In genomic region chr19:1674293-1674679, GRCh38 we compare ENCODE assay signal across 21 cellular contexts. TPM values are rescaled to one million over a fixed set of nuclear protein-coding genes. Genes with fewer than 3 reads are reported as not detected.
DNase-seq lines count a peak whose midpoint lies in the region; ATAC-seq and TF ChIP-seq lines count a peak whose summit lies in the region.
"Had no signal": no experiment of that assay in that cellular context is flagged by ENCODE, and none has a peak within 500 bp of the region (broad histone marks: within the 10 kb centered on the region; RNA-seq: fewer than 3 reads in every experiment).

No MANE protein-coding gene starts in this region.

- H3K4me3 Mint-ChIP-seq in nephron progenitor cell, result no peak overlapping the region
- H3K4me3 Mint-ChIP-seq: CD4-positive, CD25-positive, alpha-beta regulatory T cell; GM23338 had no signal

- no peaks in the 10 kb centered on the region for H3K79me2 ChIP-seq in SK-N-SH (ENCODE audit: insufficient read depth)

- TF ChIP-seq RAD21 in SK-N-SH (IDR thresholded peaks at IDR 0.05; ENCODE audit: low read length), result no peak

- no peaks in the 10 kb centered on the region for H3K9me3 ChIP-seq in SK-N-SH
- no peaks in the 10 kb centered on the region for H3K9me3 ChIP-seq in body of pancreas
- H3K9me3 ChIP-seq: BE2C, MG63, SJSA1 had no signal

- TF ChIP-seq CTCF in SK-N-SH (IDR thresholded peaks at IDR 0.05) (no peak), body of pancreas (IDR thresholded peaks at IDR 0.05) (no peak), nephron progenitor cell (IDR thresholded peaks at IDR 0.05) (no peak), foreskin fibroblast (IDR thresholded peaks at IDR 0.05; ENCODE audit: low read depth, low read length) (no peak)

- H3K9me2 ChIP-seq in SK-N-SH, result no peaks in the 10 kb centered on the region

- POLR2A ChIA-PET in SK-N-SH (lab: Yijun Ruan, JAX), result no interaction called here

- DNase-seq in SK-N-SH, result peak; percentile 42
- DNase-seq in body of pancreas, result no peak
- DNase-seq in nephron progenitor cell, result peak; percentile 48
- no peak for DNase-seq in GM03348 (ENCODE audit: low spot score)
- DNase-seq in left colon, result no peak
- DNase-seq in foreskin fibroblast, result no peak
- DNase-seq: ACHN; BE2C; CD4-positive, CD25-positive, alpha-beta regulatory T cell; KG1; MG63; NCI-H446; NCI-H524 treated with DMSO at 0.1 percent for 48 hours; NCI-H774; PC-3; Right ventricle myocardium superior had no signal

- H2AFZ ChIP-seq in SK-N-SH (ENCODE audit: low read depth), result no peak overlapping the region
- H2AFZ ChIP-seq: GM23338 had no signal

- no peak overlapping the region for H3K4me2 ChIP-seq in SK-N-SH
- H3K4me2 ChIP-seq: GM23338 had no signal

- H3K27me3 ChIP-seq in SK-N-SH (ENCODE audit: insufficient read depth) (peaks cover 64% of the 10 kb centered on the region), body of pancreas (peaks cover 0 to 10% of the 10 kb centered on the region in 2 donors)

- H3K27ac ChIP-seq in SK-N-SH (ENCODE audit: low read depth in 2 of 2, low read length in 1 of 2) (no peak overlapping the region), body of pancreas (no peak overlapping the region)
- H3K27ac ChIP-seq: 22Rv1, SJSA1 had no signal

- CTCF ChIA-PET in SK-N-SH (lab: Yijun Ruan, JAX), result interaction anchor here (0.7 to 8.4 kb wide), 8 partner anchors 51 to 152 kb away, joined by 3 to 128 read pairs (median 34); no protein-coding TSS in a partner anchor

- H3K9me3 Mint-ChIP-seq in nephron progenitor cell, result no peaks in the 10 kb centered on the region
- H3K9me3 Mint-ChIP-seq: GM23338 had no signal

- no peak overlapping the region for H3K27ac Mint-ChIP-seq in nephron progenitor cell
- H3K27ac Mint-ChIP-seq: CD4-positive, CD25-positive, alpha-beta regulatory T cell; GM23338 had no signal

- H3K4me1 ChIP-seq in SK-N-SH (ENCODE audit: control insufficient read depth in 1 of 2, insufficient read depth in 2 of 2, low read depth in 1 of 2, low read length in 1 of 2) (peaks cover 0 to 2% of the 10 kb centered on the region in 2 experiments; a peak in 1 of 4 replicates), body of pancreas (peaks cover 37% of the 10 kb centered on the region)
- H3K4me1 ChIP-seq: BE2C had no signal

- H3K9ac ChIP-seq in SK-N-SH, result no peak overlapping the region

- WGBS in SK-N-SH (ENCODE audit: low lambda C conversion rate), result 45% methylated on average over 7 of the region's 8 CpGs
- WGBS in body of pancreas, 2 donors, result 30 to 42% methylated on average over 7 to 8 of the region's 8 CpGs

- H3K27me3 Mint-ChIP-seq in nephron progenitor cell (ENCODE audit: low read depth, poor library complexity), result peaks cover 94% of the 10 kb centered on the region

- intact Hi-C loops in body of pancreas (cut with DNase I) (no loop called here), left colon (cut with DNase I, micrococcal nuclease) (loop anchor here (10.0 kb wide), 2 partner anchors 91 to 129 kb away; no protein-coding TSS in a partner anchor)

- H3K4me3 ChIP-seq in SK-N-SH (ENCODE audit: low read depth in 2 of 2, low read length in 1 of 2) (no peak overlapping the region), body of pancreas (no peak overlapping the region), foreskin fibroblast (ENCODE audit: low read depth in 1 of 2, low read length in 2 of 2) (no peak overlapping the region)
- H3K4me3 ChIP-seq: GM23338, MG63, SJSA1 had no signal

- ATAC-seq in SK-N-SH treated with all-trans-retinoic acid at 6 μM for 48 hours, result no peak
- ATAC-seq in body of pancreas, result peak; percentile 3
- ATAC-seq in HG02763 (IDR thresholded peaks at IDR 0.05; ENCODE audit: unreplicated experiment), result no peak
- ATAC-seq in left colon, result no peak
- ATAC-seq: GM23338, PC-3 had no signal

- H4K20me1 ChIP-seq in SK-N-SH (ENCODE audit: insufficient read depth), result no peaks in the 10 kb centered on the region

- H3K4me1 Mint-ChIP-seq in nephron progenitor cell, result peaks cover 14% of the 10 kb centered on the region
- H3K4me1 Mint-ChIP-seq: GM23338 had no signal

- no peak for TF ChIP-seq EP300 in SK-N-SH (IDR thresholded peaks at IDR 0.05; ENCODE audit: borderline replicate concordance in 1 of 2, low read depth in 1 of 2, low read length in 1 of 2)

- no peaks in the 10 kb centered on the region for H3K36me3 Mint-ChIP-seq in nephron progenitor cell (ENCODE audit: low read depth)
- H3K36me3 Mint-ChIP-seq: CD4-positive, CD25-positive, alpha-beta regulatory T cell had no signal

- H3K36me3 ChIP-seq in SK-N-SH (replicated peaks in 1 of 2; ENCODE audit: control insufficient read depth in 1 of 2, insufficient read depth in 2 of 2, low read length in 1 of 2) (no peaks in the 10 kb centered on the region), body of pancreas (replicated peaks in 1 of 2; ENCODE audit: insufficient read depth in 1 of 2, low read depth in 2 of 2) (no peaks in the 10 kb centered on the region)
- H3K36me3 ChIP-seq: BE2C, MG63, SJSA1 had no signal

- H3F3A ChIP-seq in SK-N-SH (replicated peaks; ENCODE audit: insufficient read depth), result peaks cover 7% of the 10 kb centered on the region

- TF ChIP-seq POLR2A in body of pancreas (IDR thresholded peaks at IDR 0.05), result no peak

TF ChIP-seq in SK-N-SH, 30 proteins besides CTCF, POLR2A, EP300 and RAD21:
- no peak for TF ChIP-seq FOXJ3 (CRISPR knock-in tag; IDR thresholded peaks at IDR 0.05)
- no peak for TF ChIP-seq RXRA (IDR thresholded peaks at IDR 0.05; ENCODE audit: borderline replicate concordance, low read depth)
- TF ChIP-seq GATA2 (CRISPR knock-in tag; IDR thresholded peaks at IDR 0.05), result no peak
- TF ChIP-seq PBX3 (IDR thresholded peaks at IDR 0.05), result no peak
- TF ChIP-seq FOXM1 (IDR thresholded peaks at IDR 0.05; ENCODE audit: low read depth), result no peak
- no peak for TF ChIP-seq POLR2AphosphoS5 (IDR thresholded peaks at IDR 0.05; ENCODE audit: low read depth, low read length)
- no peak for TF ChIP-seq TEAD4 (IDR thresholded peaks at IDR 0.05; ENCODE audit: borderline replicate concordance, insufficient read depth)
- TF ChIP-seq MXI1 (IDR thresholded peaks at IDR 0.05; ENCODE audit: low read depth, low read length), result no peak
- no peak for TF ChIP-seq USF1 (IDR thresholded peaks at IDR 0.05; ENCODE audit: borderline replicate concordance, low read depth)
- TF ChIP-seq TCF12 (IDR thresholded peaks at IDR 0.05), result no peak
- TF ChIP-seq YY1 (IDR thresholded peaks at IDR 0.05; ENCODE audit: low read depth), result no peak
TF ChIP-seq in SK-N-SH: peak in this region for 0.

TF ChIP-seq in SK-N-SH treated with all-trans-retinoic acid at 6 μM for 48 hours, 23 proteins besides CTCF, POLR2A, EP300 and RAD21:
- no peak for TF ChIP-seq CSRNP3 (CRISPR knock-in tag; IDR thresholded peaks at IDR 0.05)
- TF ChIP-seq ESRRG (CRISPR knock-in tag; IDR thresholded peaks at IDR 0.05), result no peak
- TF ChIP-seq ARNTL (CRISPR knock-in tag; IDR thresholded peaks at IDR 0.05; ENCODE audit: borderline replicate concordance, low read depth), result no peak
- TF ChIP-seq ZNF70 (CRISPR knock-in tag; IDR thresholded peaks at IDR 0.05), result no peak
- TF ChIP-seq TOX (CRISPR knock-in tag; IDR thresholded peaks at IDR 0.05; ENCODE audit: borderline replicate concordance), result no peak

RNA-seq across cellular contexts. Expression of gene TCF3, which starts 21.9 kb away (rescaled TPM):
- 81.3 and 104 TPM in 2 replicates for polyA plus RNA-seq in SK-N-SH (2012; rRNA removed)
- polyA plus RNA-seq in SK-N-SH (2012; cell fraction: cytosol; rRNA removed), result 49.6 and 82.9 TPM in 2 replicates
- 173 and 175 TPM in 2 replicates for polyA plus RNA-seq in SK-N-SH (2012; cell fraction: nucleus; rRNA removed)
- total RNA-seq in body of pancreas (10 to 100 TPM; 23.7 to 25.4 TPM), left colon (10 to 100 TPM; 64.1 to 64.7 TPM)

Comparison
In these comparisons a context has a peak if more than half of its experiments do, and no peak if none do; other contexts are left out.
1. DNase-seq: peak in SK-N-SH (single experiment) and nephron progenitor cell (single experiment); none in body of pancreas (0 of 4), GM03348 (single experiment), left colon (0 of 2) and foreskin fibroblast (0 of 2).